16 cellular contexts compared by ENCODE assay signal in the genomic region with DNA sequence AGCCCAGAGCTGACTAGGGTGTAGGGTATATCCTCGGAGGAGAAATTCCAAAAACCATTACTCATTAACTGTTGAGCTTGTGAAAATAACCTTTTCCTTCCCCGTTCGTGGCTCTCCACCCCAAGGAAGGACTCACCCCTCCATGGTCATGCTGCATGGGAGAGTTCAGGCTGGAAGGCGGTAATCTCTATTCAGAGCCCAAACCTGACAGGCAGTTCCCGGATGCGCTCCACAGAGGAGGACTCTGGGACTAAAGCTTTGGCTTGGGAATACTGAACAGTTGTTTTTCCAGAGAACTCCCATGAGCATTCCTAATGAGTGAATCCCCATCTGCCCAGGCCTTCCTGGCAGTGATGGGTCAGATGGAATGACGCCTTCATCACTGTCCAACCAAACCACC.
DNase-seq lines count a peak whose midpoint lies in the region; ATAC-seq and TF ChIP-seq lines count a peak whose summit lies in the region.
"Had no signal": no experiment of that assay in that cellular context is flagged by ENCODE, and none has a peak within 500 bp of the region (broad histone marks: within the 10 kb centered on the region; RNA-seq: fewer than 3 reads in every experiment).

No MANE protein-coding gene starts in this region.

- H2BK5ac ChIP-seq in mesenchymal stem cell (ENCODE audit: low read depth, low read length, poor library complexity, severe bottlenecking), result no peak overlapping the region

- H3K4me1 ChIP-seq in mesenchymal stem cell (ENCODE audit: control insufficient read depth, insufficient read depth, low read depth, low read length), result peaks cover 19% of the 10 kb centered on the region
- H3K4me1 ChIP-seq: body of pancreas, tibial artery had no signal

- H2AK5ac ChIP-seq in mesenchymal stem cell (ENCODE audit: low read length, severe bottlenecking), result no peak overlapping the region

- H3K4ac ChIP-seq in mesenchymal stem cell (ENCODE audit: low read depth in 1 of 2, low read length in 2 of 2), result no peak overlapping the region

- peak; percentile 32 for DNase-seq in AG20443 (ENCODE audit: low spot score)
- DNase-seq in HT1080 (ENCODE audit: low read depth), result peak; percentile 29
- DNase-seq in brain microvascular endothelial cell, result peak; percentile 9
- DNase-seq in mesenchymal stem cell, result peak; percentile 37
- no peak for DNase-seq in NCI-H2227 treated with DMSO at 0.1 percent for 48 hours (lab: John Stamatoyannopoulos, UW)
- DNase-seq in NCI-H1436 treated with DMSO at 0.1 percent for 48 hours (lab: John Stamatoyannopoulos, UW), result no peak
- no peak for DNase-seq in DMS79 (lab: John Stamatoyannopoulos, UW)
- DNase-seq: activated CD4-positive, alpha-beta T cell treated with anti-CD3 and anti-CD28 coated beads for 36 hours; activated naive CD4-positive, alpha-beta T cell treated with anti-CD3 and anti-CD28 coated beads for 36 hours; body of pancreas; dermis blood vessel endothelial cell; SIG-M5; tibial artery had no signal

- WGBS in mesenchymal stem cell, result 65% methylated on average over 6 of the region's 7 CpGs

- no peaks in the 10 kb centered on the region for H3K79me1 ChIP-seq in mesenchymal stem cell (replicated peaks; ENCODE audit: low read length, poor library complexity, severe bottlenecking)

- H3K36me3 ChIP-seq in brain microvascular endothelial cell (replicated peaks), result no peaks in the 10 kb centered on the region
- H3K36me3 ChIP-seq in mesenchymal stem cell (ENCODE audit: control insufficient read depth in 1 of 2, insufficient read depth in 2 of 2, low read depth in 1 of 2, low read length in 2 of 2), result no peaks in the 10 kb centered on the region
- H3K36me3 ChIP-seq: BLaER1 treated with 17β-estradiol and CSF1 and Interleukin-3, amounts not matched to agents 10 nM and 100 nM; tibial artery had no signal

- H3K4me3 ChIP-seq in brain microvascular endothelial cell (ENCODE audit: low read depth, low read length) (no peak overlapping the region), mesenchymal stem cell (ENCODE audit: insufficient read depth in 1 of 2, low read depth in 1 of 2, low read length in 2 of 2) (no peak overlapping the region)
- H3K4me3 ChIP-seq: BLaER1 treated with 17β-estradiol and CSF1 and Interleukin-3, amounts not matched to agents 10 nM and 100 nM; body of pancreas; tibial artery had no signal

- no peak for ATAC-seq in HG02840 (IDR thresholded peaks at IDR 0.05; ENCODE audit: low FRiP score, unreplicated experiment)
- ATAC-seq: activated CD4-positive, alpha-beta T cell treated with anti-CD3 and anti-CD28 coated beads for 36 hours; body of pancreas; stimulated activated effector memory CD8-positive, alpha-beta T cell treated with anti-CD3 and anti-CD28 coated beads, Interleukin-12 subunit alpha, Interleukin-12 subunit beta, amount 100 ng/mL, for 72 hours had no signal

- H3K4me2 ChIP-seq in mesenchymal stem cell (ENCODE audit: low read length, poor library complexity, severe bottlenecking), result no peak overlapping the region
- H3K4me2 ChIP-seq: BLaER1 treated with 17β-estradiol and CSF1 and Interleukin-3, amounts not matched to agents 10 nM and 100 nM had no signal

- peaks cover 18% of the 10 kb centered on the region for H3K9me3 ChIP-seq in mesenchymal stem cell (ENCODE audit: control insufficient read depth, low read length)
- H3K9me3 ChIP-seq: body of pancreas had no signal

- no peak for TF ChIP-seq CTCF in brain microvascular endothelial cell (IDR thresholded peaks at IDR 0.05; ENCODE audit: low read depth, low read length, missing control alignments)

- H2BK120ac ChIP-seq in mesenchymal stem cell (ENCODE audit: low read depth, low read length), result no peak overlapping the region

- H3K27me3 ChIP-seq in brain microvascular endothelial cell (replicated peaks), result no peaks in the 10 kb centered on the region
- H3K27me3 ChIP-seq in mesenchymal stem cell (ENCODE audit: control insufficient read depth in 1 of 2, insufficient read depth in 1 of 2, low read length in 2 of 2), result peaks cover 0 to 41% of the 10 kb centered on the region in 2 experiments
- H3K27me3 ChIP-seq: BLaER1 treated with 17β-estradiol and CSF1 and Interleukin-3, amounts not matched to agents 10 nM and 100 nM; body of pancreas; tibial artery had no signal

- no peak overlapping the region for H3K9ac ChIP-seq in mesenchymal stem cell (ENCODE audit: low read length)
- H3K9ac ChIP-seq: BLaER1 treated with 17β-estradiol and CSF1 and Interleukin-3, amounts not matched to agents 10 nM and 100 nM had no signal

- H2BK12ac ChIP-seq in mesenchymal stem cell (ENCODE audit: low read length in 2 of 2), result no peak overlapping the region

- no peak overlapping the region for H3K14ac ChIP-seq in mesenchymal stem cell (ENCODE audit: low read length in 2 of 2)

- no peak overlapping the region for H4K8ac ChIP-seq in mesenchymal stem cell (ENCODE audit: low read length)

- in situ Hi-C loops in brain microvascular endothelial cell (cut with HindIII; ENCODE audit: low pct_ligation_motif_present, low sequenced_read_pairs), result no loop called here

- H3K27ac ChIP-seq in brain microvascular endothelial cell (no peak overlapping the region), mesenchymal stem cell (ENCODE audit: low read length, poor library complexity, severe bottlenecking) (peak overlapping the region; percentile 41)
- H3K27ac ChIP-seq: BLaER1 treated with 17β-estradiol and CSF1 and Interleukin-3, amounts not matched to agents 10 nM and 100 nM; body of pancreas; tibial artery had no signal

- no peak overlapping the region for H3K23ac ChIP-seq in mesenchymal stem cell (ENCODE audit: low read length in 2 of 2)

- H4K91ac ChIP-seq in mesenchymal stem cell (ENCODE audit: low read length), result no peak overlapping the region

- H3K18ac ChIP-seq in mesenchymal stem cell (ENCODE audit: low read depth in 1 of 2, low read length in 2 of 2), result no peak overlapping the region

- H2AFZ ChIP-seq in mesenchymal stem cell (ENCODE audit: low read depth, low read length), result no peak overlapping the region

- no peak overlapping the region for H2BK15ac ChIP-seq in mesenchymal stem cell (ENCODE audit: low read depth, poor library complexity, severe bottlenecking)

Comparison
In these comparisons a context has a peak if more than half of its experiments do, and no peak if none do; other contexts are left out.
1. DNase-seq: peak in AG20443 (single experiment), HT1080 (single experiment), brain microvascular endothelial cell (single experiment) and mesenchymal stem cell (single experiment); none in NCI-H2227 treated with DMSO at 0.1 percent for 48 hours (single experiment), NCI-H1436 treated with DMSO at 0.1 percent for 48 hours (single experiment) and DMS79 (single experiment).